In genomic region chr16:53486230-53486629, GRCh38 we compare ENCODE assay signal across 24 cellular contexts. TPM values are rescaled to one million over a fixed set of nuclear protein-coding genes. Genes with fewer than 3 reads are reported as not detected.
DNase-seq lines count a peak whose midpoint lies in the region; ATAC-seq and TF ChIP-seq lines count a peak whose summit lies in the region.
"Had no signal": no experiment of that assay in that cellular context is flagged by ENCODE, and none has a peak within 500 bp of the region (broad histone marks: within the 10 kb centered on the region; RNA-seq: fewer than 3 reads in every experiment).

No MANE protein-coding gene starts in this region.

- no peak for TF ChIP-seq POLR2A in spleen (IDR thresholded peaks at IDR 0.05)
- no peak for TF ChIP-seq POLR2A in breast epithelium (IDR thresholded peaks at IDR 0.05)
- no peak for TF ChIP-seq POLR2A in transverse colon (IDR thresholded peaks at IDR 0.05)

- peaks cover 34% of the 10 kb centered on the region for H3K4me1 Mint-ChIP-seq in activated naive CD8-positive, alpha-beta T cell (ENCODE audit: low read depth)
- peaks cover 22% of the 10 kb centered on the region for H3K4me1 Mint-ChIP-seq in activated naive CD8-positive, alpha-beta T cell treated with anti-CD3 and anti-CD28 coated beads for 36 hours
- peaks cover 49% of the 10 kb centered on the region for H3K4me1 Mint-ChIP-seq in CD8-positive, alpha-beta T cell (ENCODE audit: low read depth)
- no peaks in the 10 kb centered on the region for H3K4me1 Mint-ChIP-seq in endothelial cell (ENCODE audit: unreplicated experiment)

- no peaks in the 10 kb centered on the region for H3K27me3 ChIP-seq in CD8-positive, alpha-beta T cell (ENCODE audit: insufficient read depth, low read length)
- H3K27me3 ChIP-seq in spleen (replicated peaks in 1 of 7) (no peaks in the 10 kb centered on the region), breast epithelium (no peaks in the 10 kb centered on the region), transverse colon (no peaks in the 10 kb centered on the region)
- H3K27me3 ChIP-seq: BLaER1 had no signal

- DNase-seq in activated naive CD8-positive, alpha-beta T cell treated with anti-CD3 and anti-CD28 coated beads for 36 hours, result no peak
- no peak for DNase-seq in CD8-positive, alpha-beta T cell
- DNase-seq in endothelial cell (ENCODE audit: low spot score), result no peak
- DNase-seq in spleen, result no peak
- no peak for DNase-seq in breast epithelium (ENCODE audit: low spot score in 2 of 2)
- DNase-seq in transverse colon, result no peak
- DNase-seq: Calu3, DMS79 treated with DMSO at 0.1 percent for 48 hours, GF-D8, HCEC 1CT, IMR-90, KG1, MM.1S, NCI-H1417, NCI-H1694, NCI-H2029 treated with DMSO at 0.1 percent for 48 hours, NCI-H226, NCI-H510A, NCI-H69, SHP77 had no signal

- peaks cover 20% of the 10 kb centered on the region for H3K9me3 ChIP-seq in CD8-positive, alpha-beta T cell (ENCODE audit: low read length)
- H3K9me3 ChIP-seq in spleen (peaks cover 0 to 25% (median 19%) of the 10 kb centered on the region in 8 donors), breast epithelium (no peaks in the 10 kb centered on the region), transverse colon (no peaks in the 10 kb centered on the region)
- H3K9me3 ChIP-seq: BLaER1 had no signal

- TF ChIP-seq EP300 in transverse colon (IDR thresholded peaks at IDR 0.05; ENCODE audit: low read depth), result no peak

- ATAC-seq in CD8-positive, alpha-beta T cell, result no peak
- ATAC-seq: Panc1 had no signal

- intact Hi-C loops in CD8-positive, alpha-beta T cell (cut with DNase I, micrococcal nuclease), result loop anchor here in 1 of 2 experiments (2.0 to 5.0 kb wide), 2 partner anchors 15 to 49 kb away; no protein-coding TSS in a partner anchor
- intact Hi-C loops in spleen (cut with DNase I; ENCODE audit: low total_unique reads), result no loop called here
- intact Hi-C loops in breast epithelium (cut with DNase I; ENCODE audit: low total_unique reads), result no loop called here
- intact Hi-C loops in transverse colon (cut with DNase I; ENCODE audit: low total_unique reads), result no loop called here

- in situ Hi-C loops in transverse colon (cut with MboI; ENCODE audit: low pct_ligation_motif_present in 1 of 4, low pct_unique_long_range_greater_than_20kb in 1 of 4, low sequenced_read_pairs in 3 of 4), result loop anchor here in 1 of 4 donors (25.0 kb wide), 1 partner anchor 199 kb away; no protein-coding TSS in a partner anchor

- H3K4me3 Mint-ChIP-seq in activated naive CD8-positive, alpha-beta T cell, result peak overlapping the region; percentile 15
- no peak overlapping the region for H3K4me3 Mint-ChIP-seq in activated naive CD8-positive, alpha-beta T cell treated with anti-CD3 and anti-CD28 coated beads for 36 hours
- no peak overlapping the region for H3K4me3 Mint-ChIP-seq in CD8-positive, alpha-beta T cell
- peak overlapping the region; percentile 72 for H3K4me3 Mint-ChIP-seq in endothelial cell (ENCODE audit: unreplicated experiment)

- H3K27me3 Mint-ChIP-seq in activated naive CD8-positive, alpha-beta T cell, result no peaks in the 10 kb centered on the region
- H3K27me3 Mint-ChIP-seq in activated naive CD8-positive, alpha-beta T cell treated with anti-CD3 and anti-CD28 coated beads for 36 hours, result no peaks in the 10 kb centered on the region
- no peaks in the 10 kb centered on the region for H3K27me3 Mint-ChIP-seq in CD8-positive, alpha-beta T cell (ENCODE audit: low read depth)
- no peaks in the 10 kb centered on the region for H3K27me3 Mint-ChIP-seq in endothelial cell (ENCODE audit: unreplicated experiment)

- peaks cover 47% of the 10 kb centered on the region for H3K36me3 Mint-ChIP-seq in activated naive CD8-positive, alpha-beta T cell
- peaks cover 77% of the 10 kb centered on the region for H3K36me3 Mint-ChIP-seq in activated naive CD8-positive, alpha-beta T cell treated with anti-CD3 and anti-CD28 coated beads for 36 hours
- H3K36me3 Mint-ChIP-seq in CD8-positive, alpha-beta T cell, result peaks cover 96% of the 10 kb centered on the region
- peaks cover 60% of the 10 kb centered on the region for H3K36me3 Mint-ChIP-seq in endothelial cell (ENCODE audit: low read depth, unreplicated experiment)

- no peak overlapping the region for H3K27ac ChIP-seq in CD8-positive, alpha-beta T cell (ENCODE audit: low read depth, low read length)
- H3K27ac ChIP-seq in spleen (no peak overlapping the region), breast epithelium (no peak overlapping the region), transverse colon (no peak overlapping the region)
- H3K27ac ChIP-seq: BLaER1, RWPE1 had no signal

- POLR2A ChIA-PET in CD8-positive, alpha-beta T cell (lab: Charles Lee), result interaction anchor here (0.9 to 1.4 kb wide), 4 partner anchors 12 to 120 kb away, joined by 3 to 5 read pairs (median 4); no protein-coding TSS in a partner anchor

- peaks cover 17% of the 10 kb centered on the region for H3K9me3 Mint-ChIP-seq in activated naive CD8-positive, alpha-beta T cell (ENCODE audit: low read depth)
- peaks cover 31% of the 10 kb centered on the region for H3K9me3 Mint-ChIP-seq in activated naive CD8-positive, alpha-beta T cell treated with anti-CD3 and anti-CD28 coated beads for 36 hours
- peaks cover 17% of the 10 kb centered on the region for H3K9me3 Mint-ChIP-seq in CD8-positive, alpha-beta T cell
- no peaks in the 10 kb centered on the region for H3K9me3 Mint-ChIP-seq in endothelial cell (ENCODE audit: unreplicated experiment)

- peaks cover 39% of the 10 kb centered on the region for H3K36me3 ChIP-seq in CD8-positive, alpha-beta T cell (ENCODE audit: insufficient read depth, low read length)
- H3K36me3 ChIP-seq in spleen (peaks cover 6 to 100% (median 82%) of the 10 kb centered on the region in 6 donors), breast epithelium (no peaks in the 10 kb centered on the region), transverse colon (peaks cover 0 to 80% (median 37%) of the 10 kb centered on the region in 4 donors)

- H3K27ac Mint-ChIP-seq in activated naive CD8-positive, alpha-beta T cell, result peak overlapping the region; percentile 24
- H3K27ac Mint-ChIP-seq in activated naive CD8-positive, alpha-beta T cell treated with anti-CD3 and anti-CD28 coated beads for 36 hours, result no peak overlapping the region
- H3K27ac Mint-ChIP-seq in CD8-positive, alpha-beta T cell, result peak overlapping the region; percentile 74
- H3K27ac Mint-ChIP-seq in endothelial cell (ENCODE audit: unreplicated experiment), result no peak overlapping the region

- CTCF ChIA-PET in CD8-positive, alpha-beta T cell (lab: Charles Lee), result no interaction called here

- H3K4me1 ChIP-seq in CD8-positive, alpha-beta T cell (ENCODE audit: insufficient read depth, low read length), result peaks cover 12% of the 10 kb centered on the region
- H3K4me1 ChIP-seq in spleen, result peaks cover 0 to 22% (median 0%) of the 10 kb centered on the region in 6 donors
- no peaks in the 10 kb centered on the region for H3K4me1 ChIP-seq in breast epithelium
- no peaks in the 10 kb centered on the region for H3K4me1 ChIP-seq in transverse colon
- H3K4me1 ChIP-seq: BLaER1 had no signal

- no peak for TF ChIP-seq CTCF in CD8-positive, alpha-beta T cell (IDR thresholded peaks at IDR 0.05)
- TF ChIP-seq CTCF in endothelial cell (IDR thresholded peaks at IDR 0.05; ENCODE audit: unreplicated experiment) (no peak), spleen (IDR thresholded peaks at IDR 0.05 in 8 of 11, conservative IDR thresholded peaks at IDR 0.05 in 3 of 11) (no peak), breast epithelium (IDR thresholded peaks at IDR 0.05) (no peak), transverse colon (IDR thresholded peaks at IDR 0.05) (no peak)

- H3K4me3 ChIP-seq in CD8-positive, alpha-beta T cell (ENCODE audit: low read depth, low read length), result no peak overlapping the region
- no peak overlapping the region for H3K4me3 ChIP-seq in spleen
- no peak overlapping the region for H3K4me3 ChIP-seq in breast epithelium
- H3K4me3 ChIP-seq in transverse colon, result no peak overlapping the region
- H3K4me3 ChIP-seq: BLaER1 had no signal

RNA-seq across cellular contexts. Expression of gene AKTIP, which starts 16.8 kb away (rescaled TPM):
- 10 to 100 TPM; 26.6 to 27.1 TPM for total RNA-seq in activated naive CD8-positive, alpha-beta T cell treated with anti-CD3 and anti-CD28 coated beads for 36 hours
- total RNA-seq in CD8-positive, alpha-beta T cell, result 10 to 100 TPM; 56.4 to 63.4 TPM
- total RNA-seq in endothelial cell (ENCODE audit: unreplicated experiment) (22.4 TPM), spleen (10 to 100 TPM; 18.6 to 37.1 (median 31.7) TPM), breast epithelium (10 to 100 TPM; 39.3 to 56.3 (median 45.3) TPM), transverse colon (10 to 100 TPM; 37.0 to 68.7 (median 50.5) TPM)
- 10 to 100 TPM in 2 of 3 donors, 1 to 10 TPM in 1; 8.7 to 14.0 (median 11.8) TPM for polyA plus RNA-seq in spleen

RNA-seq across cellular contexts. Expression of gene RBL2, which starts 52.0 kb away (rescaled TPM):
- total RNA-seq in activated naive CD8-positive, alpha-beta T cell treated with anti-CD3 and anti-CD28 coated beads for 36 hours, result 10 to 100 TPM; 48.3 to 49.2 TPM
- total RNA-seq in CD8-positive, alpha-beta T cell, result 10 to 100 TPM; 98.1 to 98.4 TPM
- 38.0 TPM for total RNA-seq in endothelial cell (ENCODE audit: unreplicated experiment)
- total RNA-seq in spleen, result 100 to 1,000 TPM; 111 to 214 (median 151) TPM
- 10 to 100 TPM; 29.1 to 34.5 (median 32.6) TPM for polyA plus RNA-seq in spleen
- 100 to 1,000 TPM; 118 to 146 (median 123) TPM for total RNA-seq in breast epithelium
- total RNA-seq in transverse colon, result 100 to 1,000 TPM in 1 of 4 donors, 10 to 100 TPM in 3; 27.7 to 115 (median 64.0) TPM

Comparison
In these comparisons a context has a peak if more than half of its experiments do, and no peak if none do; other contexts are left out.
1. H3K27ac Mint-ChIP-seq: peak in activated naive CD8-positive, alpha-beta T cell (single experiment) and CD8-positive, alpha-beta T cell (single experiment); none in activated naive CD8-positive, alpha-beta T cell treated with anti-CD3 and anti-CD28 coated beads for 36 hours (single experiment) and endothelial cell (single experiment).
2. H3K4me3 Mint-ChIP-seq: peak in activated naive CD8-positive, alpha-beta T cell (single experiment) and endothelial cell (single experiment); none in activated naive CD8-positive, alpha-beta T cell treated with anti-CD3 and anti-CD28 coated beads for 36 hours (single experiment) and CD8-positive, alpha-beta T cell (single experiment).